ENCODE assay signal across 34 cellular contexts in genomic region chr10:11214407-11214806, GRCh38.
DNase-seq lines count a peak whose midpoint lies in the region; ATAC-seq lines count a peak whose summit lies in the region.
"Had no signal": no experiment of that assay in that cellular context is flagged by ENCODE, and none has a peak within 500 bp of the region (broad histone marks: within the 10 kb centered on the region; RNA-seq: fewer than 3 reads in every experiment).

No MANE protein-coding gene starts in this region.

- peaks cover 100% of the 10 kb centered on the region for H3K4me1 Mint-ChIP-seq in activated T-cell treated with anti-CD3 and anti-CD28 coated beads, Interleukin-2, amount 50 U/mL, for 72 hours (ENCODE audit: low read depth)
- H3K4me1 Mint-ChIP-seq in IgD-negative memory B cell = peaks cover 50 to 67% (median 62%) of the 10 kb centered on the region in 3 donors
- H3K4me1 Mint-ChIP-seq in activated naive CD8-positive, alpha-beta T cell treated with anti-CD3 and anti-CD28 coated beads, Interleukin-2, amount 50 U/mL, for 24 hours = peaks cover 99% of the 10 kb centered on the region
- peaks cover 99% of the 10 kb centered on the region for H3K4me1 Mint-ChIP-seq in stimulated activated effector memory CD8-positive, alpha-beta T cell treated with anti-CD3 and anti-CD28 coated beads, Interleukin-12 subunit alpha, Interleukin-12 subunit beta, amount 100 ng/mL, for 72 hours

- H3K27ac Mint-ChIP-seq in activated T-cell treated with anti-CD3 and anti-CD28 coated beads, Interleukin-2, amount 50 U/mL, for 72 hours = peak overlapping the region; percentile 100
- peak overlapping the region in 2 of 3 donors; percentile 37 to 59 for H3K27ac Mint-ChIP-seq in IgD-negative memory B cell
- H3K27ac Mint-ChIP-seq in activated naive CD8-positive, alpha-beta T cell treated with anti-CD3 and anti-CD28 coated beads, Interleukin-2, amount 50 U/mL, for 24 hours = peak overlapping the region; percentile 83
- peak overlapping the region; percentile 96 for H3K27ac Mint-ChIP-seq in stimulated activated effector memory CD8-positive, alpha-beta T cell treated with anti-CD3 and anti-CD28 coated beads, Interleukin-12 subunit alpha, Interleukin-12 subunit beta, amount 100 ng/mL, for 72 hours
- H3K27ac Mint-ChIP-seq: progenitor cell of endocrine pancreas had no signal

- peaks cover 18 to 34% of the 10 kb centered on the region in 2 donors for H3K36me3 Mint-ChIP-seq in activated T-cell treated with anti-CD3 and anti-CD28 coated beads, Interleukin-2, amount 50 U/mL, for 72 hours (ENCODE audit: insufficient read depth in 2 of 2)
- no peaks in the 10 kb centered on the region for H3K36me3 Mint-ChIP-seq in IgD-negative memory B cell
- peaks cover 74% of the 10 kb centered on the region for H3K36me3 Mint-ChIP-seq in activated naive CD8-positive, alpha-beta T cell treated with anti-CD3 and anti-CD28 coated beads, Interleukin-2, amount 50 U/mL, for 24 hours (ENCODE audit: low read depth)
- H3K36me3 Mint-ChIP-seq in stimulated activated effector memory CD8-positive, alpha-beta T cell treated with anti-CD3 and anti-CD28 coated beads, Interleukin-12 subunit alpha, Interleukin-12 subunit beta, amount 100 ng/mL, for 72 hours = no peaks in the 10 kb centered on the region

- H3K27me3 Mint-ChIP-seq in activated T-cell treated with anti-CD3 and anti-CD28 coated beads, Interleukin-2, amount 50 U/mL, for 72 hours (ENCODE audit: low read depth) = no peaks in the 10 kb centered on the region
- H3K27me3 Mint-ChIP-seq in IgD-negative memory B cell = no peaks in the 10 kb centered on the region
- H3K27me3 Mint-ChIP-seq in activated naive CD8-positive, alpha-beta T cell treated with anti-CD3 and anti-CD28 coated beads, Interleukin-2, amount 50 U/mL, for 24 hours = no peaks in the 10 kb centered on the region
- H3K27me3 Mint-ChIP-seq: brain had no signal

- H3K9me3 Mint-ChIP-seq in activated T-cell treated with anti-CD3 and anti-CD28 coated beads, Interleukin-2, amount 50 U/mL, for 72 hours = no peaks in the 10 kb centered on the region
- H3K9me3 Mint-ChIP-seq in IgD-negative memory B cell = no peaks in the 10 kb centered on the region
- H3K9me3 Mint-ChIP-seq in activated naive CD8-positive, alpha-beta T cell treated with anti-CD3 and anti-CD28 coated beads, Interleukin-2, amount 50 U/mL, for 24 hours = no peaks in the 10 kb centered on the region
- no peaks in the 10 kb centered on the region for H3K9me3 Mint-ChIP-seq in stimulated activated effector memory CD8-positive, alpha-beta T cell treated with anti-CD3 and anti-CD28 coated beads, Interleukin-12 subunit alpha, Interleukin-12 subunit beta, amount 100 ng/mL, for 72 hours

- peak overlapping the region in 1 of 2 donors; percentile 59 for H3K4me3 Mint-ChIP-seq in activated T-cell treated with anti-CD3 and anti-CD28 coated beads, Interleukin-2, amount 50 U/mL, for 72 hours
- H3K4me3 Mint-ChIP-seq in IgD-negative memory B cell = peak overlapping the region in 1 of 4 donors; percentile 29
- H3K4me3 Mint-ChIP-seq in activated naive CD8-positive, alpha-beta T cell treated with anti-CD3 and anti-CD28 coated beads, Interleukin-2, amount 50 U/mL, for 24 hours = no peak overlapping the region
- peak overlapping the region; percentile 83 for H3K4me3 Mint-ChIP-seq in stimulated activated effector memory CD8-positive, alpha-beta T cell treated with anti-CD3 and anti-CD28 coated beads, Interleukin-12 subunit alpha, Interleukin-12 subunit beta, amount 100 ng/mL, for 72 hours
- H3K4me3 Mint-ChIP-seq: brain had no signal

- ATAC-seq in activated T-cell treated with anti-CD3 and anti-CD28 coated beads, Interleukin-2, amount 50 U/mL, for 72 hours (replicated peaks in 1 of 2) = no peak
- no peak for ATAC-seq in activated naive CD8-positive, alpha-beta T cell treated with anti-CD3 and anti-CD28 coated beads, Interleukin-2, amount 50 U/mL, for 24 hours
- no peak for ATAC-seq in stimulated activated effector memory CD8-positive, alpha-beta T cell treated with anti-CD3 and anti-CD28 coated beads, Interleukin-12 subunit alpha, Interleukin-12 subunit beta, amount 100 ng/mL, for 72 hours
- ATAC-seq: HCT116, HepG2, Panc1 had no signal

- no peak for DNase-seq in activated T-cell treated with anti-CD3 and anti-CD28 coated beads, Interleukin-2, amount 50 U/mL, for 72 hours
- no peak for DNase-seq in activated T-cell treated with anti-CD3 and anti-CD28 coated beads, Interleukin-2, amount 50 U/mL, for 48 hours
- DNase-seq in activated naive CD8-positive, alpha-beta T cell treated with anti-CD3 and anti-CD28 coated beads, Interleukin-2, amount 50 U/mL, for 24 hours = no peak
- no peak for DNase-seq in stimulated activated effector memory CD8-positive, alpha-beta T cell treated with anti-CD3 and anti-CD28 coated beads, Interleukin-12 subunit alpha, Interleukin-12 subunit beta, amount 100 ng/mL, for 72 hours (ENCODE audit: low spot score in 2 of 2)
- no peak for DNase-seq in EL
- DNase-seq in 8988T = no peak
- DNase-seq in NCI-H1694 (lab: John Stamatoyannopoulos, UW) = no peak
- DNase-seq: ACHN; activated CD4-positive, alpha-beta T cell treated with anti-CD3 and anti-CD28 coated beads, Interleukin-2, amount 50 U/mL, for 48 hours; activated naive CD4-positive, alpha-beta T cell; activated T-cell treated with anti-CD3 and anti-CD28 coated beads for 4 hours; amniotic stem cell; DMS79 treated with DMSO at 0.1 percent for 48 hours; dorsolateral prefrontal cortex; GF-D8; heart right ventricle; Karpas-422; kidney glomerular epithelial cell; NCI-H1417 treated with DMSO at 0.1 percent for 48 hours; NCI-H345; NCI-H69; nucleus accumbens; SHP77 treated with DMSO at 0.1 percent for 48 hours; sigmoid colon; stimulated activated CD4-positive, alpha-beta T cell treated with anti-CD3 and anti-CD28 coated beads, Interleukin-4, amount 100 ng/mL, for 1 hour; substantia nigra; T1000; trophoblast cell had no signal

Comparison
In these comparisons a context has a peak if more than half of its experiments do, and no peak if none do; other contexts are left out.
1. H3K27ac Mint-ChIP-seq: peak in every context shown above with its lines; median percentile 100 in activated T-cell treated with anti-CD3 and anti-CD28 coated beads, Interleukin-2, amount 50 U/mL, for 72 hours; 96 in stimulated activated effector memory CD8-positive, alpha-beta T cell treated with anti-CD3 and anti-CD28 coated beads, Interleukin-12 subunit alpha, Interleukin-12 subunit beta, amount 100 ng/mL, for 72 hours; 83 in activated naive CD8-positive, alpha-beta T cell treated with anti-CD3 and anti-CD28 coated beads, Interleukin-2, amount 50 U/mL, for 24 hours; 48 in IgD-negative memory B cell.